ENCODE assay signal across 11 cellular contexts in the genomic region with DNA sequence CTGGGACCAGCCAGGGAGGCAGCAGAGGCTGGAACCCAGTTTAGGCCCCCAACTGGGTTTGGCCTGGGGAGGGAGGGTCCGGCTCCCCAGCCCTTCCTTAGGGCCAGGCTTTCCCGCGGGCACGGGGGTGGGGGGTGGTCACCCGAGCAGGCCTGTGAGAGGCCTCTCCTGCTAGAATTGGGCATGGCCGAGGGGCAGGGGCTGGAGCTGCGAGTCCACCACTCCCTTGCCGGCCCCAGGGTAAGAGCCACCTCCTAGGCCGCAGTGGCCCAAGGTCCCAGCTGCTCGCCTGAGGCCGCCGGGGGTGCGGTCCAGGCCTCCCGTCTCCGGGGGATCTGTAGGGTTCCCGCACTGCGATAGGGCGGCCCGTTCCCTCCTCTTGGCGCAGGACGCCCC. TPM values are rescaled to one million over a fixed set of nuclear protein-coding genes. Genes with fewer than 3 reads are reported as not detected.
DNase-seq lines count a peak whose midpoint lies in the region; ATAC-seq, FAIRE-seq and TF ChIP-seq lines count a peak whose summit lies in the region.
"Had no signal": no experiment of that assay in that cellular context is flagged by ENCODE, and none has a peak within 500 bp of the region (broad histone marks: within the 10 kb centered on the region; RNA-seq: fewer than 3 reads in every experiment).

No MANE protein-coding gene starts in this region.

- no peaks in the 10 kb centered on the region for H3K9me3 ChIP-seq in keratinocyte (ENCODE audit: control insufficient read depth, low read depth, low read length)
- no peaks in the 10 kb centered on the region for H3K9me3 ChIP-seq in testis

- CTCF ChIA-PET in WTC11 (lab: Charles Lee), result interaction anchor here (0.6 to 3.4 kb wide), 36 partner anchors 9 to 392 kb away, joined by 3 to 32 read pairs (median 4); a partner anchor contains a TSS

- no peak for FAIRE-seq in keratinocyte (lab: Jason Lieb, UNC)
- FAIRE-seq: H54 had no signal

- no peaks in the 10 kb centered on the region for H3K9me1 ChIP-seq in keratinocyte (ENCODE audit: control insufficient read depth, extremely low read depth, insufficient read depth, low read length)

- POLR2A ChIA-PET in WTC11 (lab: Charles Lee), result interaction anchor here (0.6 to 1.9 kb wide), 2 partner anchors 19 to 21 kb away, joined by 3 to 5 read pairs; a partner anchor contains a TSS

- dilution Hi-C loops in keratinocyte (cut with MboI; ENCODE audit: extremely low pct_ligation_motif_present, low sequenced_read_pairs), result no loop called here

- H3K27me3 ChIP-seq in keratinocyte (ENCODE audit: control insufficient read depth, extremely low read depth, insufficient read depth, low read length), result peaks cover 31% of the 10 kb centered on the region
- H3K27me3 ChIP-seq in testis, result no peaks in the 10 kb centered on the region

- H3K4me3 Mint-ChIP-seq in activated T-cell treated with anti-CD3 and anti-CD28 coated beads, Interleukin-2, amount 50 U/mL, for 72 hours, result peak overlapping the region; percentile 36 to 62
- H3K4me3 Mint-ChIP-seq in WTC11, result peak overlapping the region; percentile 36

- TF ChIP-seq POLR2A in testis (IDR thresholded peaks at IDR 0.05), result no peak

- TF ChIP-seq CTCF in WTC11 (IDR thresholded peaks at IDR 0.05), result no peak
- no peak for TF ChIP-seq CTCF in keratinocyte (optimal IDR thresholded peaks at IDR 0.05 in 1 of 3, IDR thresholded peaks at IDR 0.05 in 1 of 3, conservative IDR thresholded peaks at IDR 0.05 in 1 of 3; ENCODE audit: extremely low read depth in 1 of 3, insufficient read depth in 2 of 3, low read length in 3 of 3)
- TF ChIP-seq CTCF in testis (IDR thresholded peaks at IDR 0.05), result no peak

- ATAC-seq in activated T-cell treated with anti-CD3 and anti-CD28 coated beads, Interleukin-2, amount 50 U/mL, for 72 hours (replicated peaks in 1 of 2), result no peak
- ATAC-seq in WTC11, result peak; percentile 4
- no peak for ATAC-seq in GM21619 (IDR thresholded peaks at IDR 0.05; ENCODE audit: unreplicated experiment)

- H3K27me3 Mint-ChIP-seq in activated T-cell treated with anti-CD3 and anti-CD28 coated beads, Interleukin-2, amount 50 U/mL, for 72 hours (ENCODE audit: low read depth), result peaks cover 15% of the 10 kb centered on the region
- H3K27me3 Mint-ChIP-seq in WTC11 (ENCODE audit: low read depth), result peaks cover 24% of the 10 kb centered on the region

- no peaks in the 10 kb centered on the region for H3K4me1 ChIP-seq in keratinocyte (ENCODE audit: control insufficient read depth, extremely low read depth, insufficient read depth, low read length)
- H3K4me1 ChIP-seq in testis, result peaks cover 12% of the 10 kb centered on the region

- H2AFZ ChIP-seq in keratinocyte (ENCODE audit: control insufficient read depth, low read length), result no peak overlapping the region

- H3K36me3 Mint-ChIP-seq in activated T-cell treated with anti-CD3 and anti-CD28 coated beads, Interleukin-2, amount 50 U/mL, for 72 hours (ENCODE audit: insufficient read depth in 2 of 2), result no peaks in the 10 kb centered on the region
- no peaks in the 10 kb centered on the region for H3K36me3 Mint-ChIP-seq in WTC11

- no peaks in the 10 kb centered on the region for H3K4me1 Mint-ChIP-seq in activated T-cell treated with anti-CD3 and anti-CD28 coated beads, Interleukin-2, amount 50 U/mL, for 72 hours (ENCODE audit: low read depth)
- peaks cover 8% of the 10 kb centered on the region for H3K4me1 Mint-ChIP-seq in WTC11

- H3K4me3 ChIP-seq in keratinocyte (ENCODE audit: control insufficient read depth in 2 of 3, extremely low read depth in 1 of 3, insufficient read depth in 2 of 3, low read depth in 1 of 3, low read length in 3 of 3) (peak overlapping the region in 1 of 3 experiments; percentile 35), testis (peak overlapping the region; percentile 32 to 46)

- intact Hi-C loops in testis (cut with DNase I; ENCODE audit: low total_unique reads), result loop anchor here (10.0 kb wide), 1 partner anchor 170 kb away; no protein-coding TSS in a partner anchor

- no peak for DNase-seq in activated T-cell treated with anti-CD3 and anti-CD28 coated beads, Interleukin-2, amount 50 U/mL, for 72 hours
- no peak for DNase-seq in activated T-cell treated with anti-CD3 and anti-CD28 coated beads, Interleukin-2, amount 50 U/mL, for 48 hours
- DNase-seq in WTC11 (ENCODE audit: low spot score) (no peak), keratinocyte (ENCODE audit: low read depth, low spot score) (no peak), testis (no peak), NCI-H2227 (lab: John Stamatoyannopoulos, UW; ENCODE audit: unreplicated experiment) (no peak), NCI-H510A (lab: John Stamatoyannopoulos, UW) (no peak)
- DNase-seq: cortex of kidney had no signal

- peak overlapping the region; percentile 45 for H3K4me2 ChIP-seq in keratinocyte (ENCODE audit: control insufficient read depth, extremely low read depth, insufficient read depth, low read depth, low read length)

- no peaks in the 10 kb centered on the region for H3K79me2 ChIP-seq in keratinocyte (ENCODE audit: control insufficient read depth, insufficient read depth, low read length)

- H4K20me1 ChIP-seq in keratinocyte (ENCODE audit: control insufficient read depth, extremely low read depth, insufficient read depth, low read length), result no peaks in the 10 kb centered on the region

- no peak overlapping the region for H3K27ac ChIP-seq in keratinocyte (ENCODE audit: control insufficient read depth, insufficient read depth, low read length)
- no peak overlapping the region for H3K27ac ChIP-seq in testis

- no peaks in the 10 kb centered on the region for H3K36me3 ChIP-seq in keratinocyte (ENCODE audit: control insufficient read depth in 2 of 2, extremely low read depth in 1 of 2, insufficient read depth in 2 of 2, low read length in 2 of 2)
- H3K36me3 ChIP-seq in testis (ENCODE audit: low read depth, missing control alignments), result no peaks in the 10 kb centered on the region

- H3K9me3 Mint-ChIP-seq in activated T-cell treated with anti-CD3 and anti-CD28 coated beads, Interleukin-2, amount 50 U/mL, for 72 hours, result no peaks in the 10 kb centered on the region
- H3K9me3 Mint-ChIP-seq in WTC11, result no peaks in the 10 kb centered on the region

- WGBS in testis, 2 donors, result 18% methylated on average over 21 of the region's 21 CpGs; no CpG with 5 or more reads in 1 of the 2 donors

- no peak overlapping the region for H3K27ac Mint-ChIP-seq in activated T-cell treated with anti-CD3 and anti-CD28 coated beads, Interleukin-2, amount 50 U/mL, for 72 hours
- no peak overlapping the region for H3K27ac Mint-ChIP-seq in WTC11

- no peak overlapping the region for H3K9ac ChIP-seq in keratinocyte (ENCODE audit: control insufficient read depth, extremely low read depth, insufficient read depth, low read length)

RNA-seq across cellular contexts. Expression of a gene that starts 6.1 kb away (rescaled TPM):
- total RNA-seq in activated T-cell treated with anti-CD3 and anti-CD28 coated beads, Interleukin-2, amount 50 U/mL, for 72 hours, result 1 to 10 TPM; 3.1 to 5.5 TPM
- total RNA-seq in WTC11 (2021) (4.0 to 6.0 TPM (median 5.9 TPM) in 3 replicates), testis (10 to 100 TPM; 29.2 to 59.9 TPM)
- polyA plus RNA-seq in keratinocyte (0.94 to 1.5 TPM (median 1.2 TPM) in 3 replicates), testis (ENCODE audit: insufficient read depth, low read depth, low replicate concordance) (26.1 TPM)
- polyA plus RNA-seq in keratinocyte (2011; ENCODE audit: low read depth), result 1.7 TPM
- 0.13 and 0.73 TPM in 2 replicates for polyA plus RNA-seq in keratinocyte (2011; cell fraction: cytosol; rRNA removed)
- polyA plus RNA-seq in keratinocyte (2011; cell fraction: nucleus; rRNA removed), result 4.6 and 7.2 TPM in 2 replicates
- polyA plus RNA-seq in keratinocyte (2012; ENCODE audit: low replicate concordance), result 0.81 and 1.4 TPM in 2 replicates
- 0.13 to 0.58 TPM (median 0.49 TPM) in 3 replicates for polyA minus RNA-seq in keratinocyte
- 1.2 TPM for polyA minus RNA-seq in keratinocyte (2011; cell fraction: cytosol; rRNA and poly(A)+ RNA removed)
- polyA minus RNA-seq in keratinocyte (2011; cell fraction: nucleus; rRNA and poly(A)+ RNA removed), result 0.31 and 1.2 TPM in 2 replicates

RNA-seq across cellular contexts. Expression of a gene that starts 6.3 kb away (rescaled TPM):
- 10 to 100 TPM; 13.5 to 14.2 TPM for total RNA-seq in activated T-cell treated with anti-CD3 and anti-CD28 coated beads, Interleukin-2, amount 50 U/mL, for 72 hours
- total RNA-seq in WTC11 (2021), result 30.6 to 39.7 TPM (median 32.5 TPM) in 3 replicates
- polyA plus RNA-seq in keratinocyte, result 23.1 to 63.6 TPM (median 24.3 TPM) in 3 replicates
- 11.0 TPM for polyA plus RNA-seq in keratinocyte (2011; ENCODE audit: low read depth)
- 11.0 and 33.6 TPM in 2 replicates for polyA plus RNA-seq in keratinocyte (2011; cell fraction: cytosol; rRNA removed)
- 91.2 and 106 TPM in 2 replicates for polyA plus RNA-seq in keratinocyte (2011; cell fraction: nucleus; rRNA removed)
- polyA plus RNA-seq in keratinocyte (2012; ENCODE audit: low replicate concordance), result 23.0 and 32.2 TPM in 2 replicates
- polyA minus RNA-seq in keratinocyte, result 10.4 to 19.1 TPM (median 15.0 TPM) in 3 replicates
- 56.2 TPM for polyA minus RNA-seq in keratinocyte (2011; cell fraction: cytosol; rRNA and poly(A)+ RNA removed)
- 30.8 and 35.3 TPM in 2 replicates for polyA minus RNA-seq in keratinocyte (2011; cell fraction: nucleus; rRNA and poly(A)+ RNA removed)
- 10 to 100 TPM; 22.0 to 35.7 TPM for total RNA-seq in testis
- polyA plus RNA-seq in testis (ENCODE audit: insufficient read depth, low read depth, low replicate concordance), result 13.2 TPM

RNA-seq across cellular contexts. Expression of a gene that starts 17.1 kb away (rescaled TPM):
- 1 to 10 TPM; 1.2 to 3.1 TPM for total RNA-seq in activated T-cell treated with anti-CD3 and anti-CD28 coated beads, Interleukin-2, amount 50 U/mL, for 72 hours
- total RNA-seq in WTC11 (2021) (2.3 to 3.4 TPM (median 2.5 TPM) in 3 replicates), testis (10 to 100 TPM; 11.6 to 22.2 TPM)
- polyA plus RNA-seq in keratinocyte (0.14 to 0.44 TPM (median 0.28 TPM) in 3 replicates), testis (ENCODE audit: insufficient read depth, low read depth, low replicate concordance) (23.5 TPM)
- polyA plus RNA-seq in keratinocyte (2011; ENCODE audit: low read depth), result not detected
- 0.09 and 0.18 TPM in 2 replicates for polyA plus RNA-seq in keratinocyte (2011; cell fraction: cytosol; rRNA removed)
- 0.53 and 1.1 TPM in 2 replicates for polyA plus RNA-seq in keratinocyte (2011; cell fraction: nucleus; rRNA removed)
- polyA plus RNA-seq in keratinocyte (2012; ENCODE audit: low replicate concordance), result 0.39 and 0.45 TPM in 2 replicates
- 0.26 to 0.38 TPM (median 0.30 TPM) in 3 replicates for polyA minus RNA-seq in keratinocyte
- not detected for polyA minus RNA-seq in keratinocyte (2011; cell fraction: cytosol; rRNA and poly(A)+ RNA removed)
- polyA minus RNA-seq in keratinocyte (2011; cell fraction: nucleus; rRNA and poly(A)+ RNA removed), result 0.23 and 0.63 TPM in 2 replicates
- total RNA-seq: HT1080 had no signal

RNA-seq across cellular contexts. Expression of a gene that starts 19.1 kb away (rescaled TPM):
- 10 to 100 TPM; 28.8 to 40.1 TPM for total RNA-seq in activated T-cell treated with anti-CD3 and anti-CD28 coated beads, Interleukin-2, amount 50 U/mL, for 72 hours
- total RNA-seq in WTC11 (2021), result 42.9 to 62.4 TPM (median 48.3 TPM) in 3 replicates
- 112 to 164 TPM (median 122 TPM) in 3 replicates for polyA plus RNA-seq in keratinocyte
- polyA plus RNA-seq in keratinocyte (2011; ENCODE audit: low read depth), result 109 TPM
- 105 and 178 TPM in 2 replicates for polyA plus RNA-seq in keratinocyte (2011; cell fraction: cytosol; rRNA removed)
- 175 and 179 TPM in 2 replicates for polyA plus RNA-seq in keratinocyte (2011; cell fraction: nucleus; rRNA removed)
- polyA plus RNA-seq in keratinocyte (2012; ENCODE audit: low replicate concordance), result 115 and 238 TPM in 2 replicates
- polyA minus RNA-seq in keratinocyte, result 143 to 287 TPM (median 170 TPM) in 3 replicates
- polyA minus RNA-seq in keratinocyte (2011; cell fraction: cytosol; rRNA and poly(A)+ RNA removed), result 122 TPM
- 24.8 and 25.6 TPM in 2 replicates for polyA minus RNA-seq in keratinocyte (2011; cell fraction: nucleus; rRNA and poly(A)+ RNA removed)
- 10 to 100 TPM; 35.1 to 49.7 TPM for total RNA-seq in testis
- 31.4 TPM for polyA plus RNA-seq in testis (ENCODE audit: insufficient read depth, low read depth, low replicate concordance)

RNA-seq across cellular contexts. Expression of a gene that starts 21.8 kb away (rescaled TPM):
- 10 to 100 TPM; 29.7 to 31.0 TPM for total RNA-seq in activated T-cell treated with anti-CD3 and anti-CD28 coated beads, Interleukin-2, amount 50 U/mL, for 72 hours
- total RNA-seq in WTC11 (2021), result 39.4 to 46.9 TPM (median 40.1 TPM) in 3 replicates
- 10.7 to 15.2 TPM (median 13.7 TPM) in 3 replicates for polyA plus RNA-seq in keratinocyte
- 8.8 TPM for polyA plus RNA-seq in keratinocyte (2011; ENCODE audit: low read depth)
- 5.8 and 13.6 TPM in 2 replicates for polyA plus RNA-seq in keratinocyte (2011; cell fraction: cytosol; rRNA removed)
- polyA plus RNA-seq in keratinocyte (2011; cell fraction: nucleus; rRNA removed), result 27.9 and 36.6 TPM in 2 replicates
- 10.3 and 23.2 TPM in 2 replicates for polyA plus RNA-seq in keratinocyte (2012; ENCODE audit: low replicate concordance)
- polyA minus RNA-seq in keratinocyte, result 10.0 to 29.1 TPM (median 12.6 TPM) in 3 replicates
- polyA minus RNA-seq in keratinocyte (2011; cell fraction: cytosol; rRNA and poly(A)+ RNA removed), result 18.0 TPM
- 32.3 and 38.0 TPM in 2 replicates for polyA minus RNA-seq in keratinocyte (2011; cell fraction: nucleus; rRNA and poly(A)+ RNA removed)
- total RNA-seq in testis, result 10 to 100 TPM; 62.9 to 74.4 TPM
- polyA plus RNA-seq in testis (ENCODE audit: insufficient read depth, low read depth, low replicate concordance), result 30.2 TPM
